Comparison of ENCODE assay signal across 9 cellular contexts in the genomic region with DNA sequence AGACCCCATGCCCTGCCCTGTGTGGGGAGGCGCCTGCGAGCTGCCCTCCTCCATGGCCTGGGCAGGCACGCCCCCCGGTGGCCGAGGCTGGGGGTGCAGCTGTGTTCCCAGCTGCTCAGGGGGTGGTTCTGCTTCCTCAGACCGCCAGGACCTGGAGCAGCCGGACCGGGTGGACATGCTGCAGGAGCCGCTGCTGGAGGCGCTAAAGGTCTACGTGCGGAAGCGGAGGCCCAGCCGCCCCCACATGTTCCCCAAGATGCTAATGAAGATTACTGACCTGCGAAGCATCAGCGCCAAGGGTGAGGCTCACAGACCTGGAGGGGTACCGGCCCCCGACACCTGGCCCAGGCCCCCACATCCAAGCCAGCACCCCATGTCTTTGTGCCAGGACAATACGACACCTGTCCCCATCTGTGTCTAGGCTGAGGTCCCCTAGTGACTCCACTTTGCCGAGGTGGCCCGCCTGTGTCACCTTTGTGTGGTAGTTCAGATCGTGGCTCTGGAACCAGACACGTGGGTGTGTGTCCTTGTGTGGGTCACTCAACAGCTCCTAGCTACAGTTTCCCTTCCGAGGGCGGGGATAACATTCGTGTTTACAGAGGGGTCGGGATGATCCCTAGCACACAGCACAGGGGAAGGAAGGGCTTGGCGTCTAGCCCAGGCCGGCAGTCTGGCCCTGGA. TPM values are rescaled to one million over a fixed set of nuclear protein-coding genes. Genes with fewer than 3 reads are reported as not detected.
DNase-seq lines count a peak whose midpoint lies in the region; ATAC-seq, FAIRE-seq and TF ChIP-seq lines count a peak whose summit lies in the region.
"Had no signal": no experiment of that assay in that cellular context is flagged by ENCODE, and none has a peak within 500 bp of the region (broad histone marks: within the 10 kb centered on the region; RNA-seq: fewer than 3 reads in every experiment).

No MANE protein-coding gene starts in this region.

- no peak for FAIRE-seq in astrocyte (lab: Jason Lieb, UNC)

- H2AFZ ChIP-seq in astrocyte (ENCODE audit: low read depth, low read length): no peak overlapping the region

- H3K27me3 ChIP-seq in astrocyte (ENCODE audit: insufficient read depth, low read length): no peaks in the 10 kb centered on the region

- H3K27ac Mint-ChIP-seq in astrocyte (ENCODE audit: unreplicated experiment): peak overlapping the region; percentile 83

- no peaks in the 10 kb centered on the region for H3K9me3 ChIP-seq in astrocyte (ENCODE audit: insufficient read depth, low read depth, low read length)

- ATAC-seq in HG03521 (IDR thresholded peaks at IDR 0.05; ENCODE audit: unreplicated experiment): no peak
- ATAC-seq in HG03097 (IDR thresholded peaks at IDR 0.05; ENCODE audit: low FRiP score, unreplicated experiment): no peak

- no peak overlapping the region for H3K27ac ChIP-seq in astrocyte (ENCODE audit: low read depth, low read length)

- H3K4me1 Mint-ChIP-seq in astrocyte (ENCODE audit: low read depth, unreplicated experiment): peaks cover 18% of the 10 kb centered on the region

- H3K27me3 Mint-ChIP-seq in astrocyte (ENCODE audit: low read depth, unreplicated experiment): no peaks in the 10 kb centered on the region

- peaks cover 46% of the 10 kb centered on the region for H4K20me1 ChIP-seq in astrocyte (ENCODE audit: insufficient read depth, low read length)

- H3K36me3 Mint-ChIP-seq in astrocyte (ENCODE audit: low read depth, unreplicated experiment): peaks cover 11% of the 10 kb centered on the region

- H3K79me2 ChIP-seq in astrocyte (ENCODE audit: insufficient read depth, low read length): peaks cover 9% of the 10 kb centered on the region

- peaks cover 5% of the 10 kb centered on the region for H3K4me1 ChIP-seq in astrocyte (ENCODE audit: insufficient read depth, low read length)

- H3K36me3 ChIP-seq in astrocyte (ENCODE audit: insufficient read depth, low read length): peaks cover 18% of the 10 kb centered on the region

- DNase-seq in D341Med (ENCODE audit: low spot score) (peak; percentile 95), HUDEP-2 (lab: John Stamatoyannopoulos, UW; ENCODE audit: unreplicated experiment in 76 of 76) (peak in 54 of 76 experiments; percentile 9 to 77 (median 48)), T-helper 22 cell (ENCODE audit: low read depth) (peak; percentile 43), astrocyte (ENCODE audit: low read depth) (no peak), iPS-NIHi11 (ENCODE audit: low spot score) (peak; percentile 94)
- peak; percentile 38 to 73 for DNase-seq in stimulated activated CD4-positive, alpha-beta T cell treated with anti-CD3 and anti-CD28 coated beads, Interleukin-15, amount 100 ng/mL, for 48 hours (ENCODE audit: low read depth in 2 of 2)

- H3K9ac ChIP-seq in astrocyte (ENCODE audit: low read length): no peak overlapping the region

- H3K4me3 ChIP-seq in astrocyte (ENCODE audit: insufficient read depth, low read depth, low read length): no peak overlapping the region

- no peak overlapping the region for H3K4me3 Mint-ChIP-seq in astrocyte (ENCODE audit: unreplicated experiment)

- no peak overlapping the region for H3K4me2 ChIP-seq in astrocyte (ENCODE audit: low read length)

- TF ChIP-seq CTCF in astrocyte (IDR thresholded peaks at IDR 0.05; ENCODE audit: insufficient read depth, low read depth, low read length): peak; percentile 53

- no peaks in the 10 kb centered on the region for H3K9me3 Mint-ChIP-seq in astrocyte (ENCODE audit: unreplicated experiment)

RNA-seq across cellular contexts. Expression of a gene that starts 9.3 kb away (rescaled TPM):
- 0.34 and 0.43 TPM in 2 replicates for total RNA-seq in astrocyte
- total RNA-seq: RPMI7951 had no signal

RNA-seq across cellular contexts. Expression of a gene that starts 46.3 kb away (rescaled TPM):
- total RNA-seq in astrocyte: 37.6 and 38.8 TPM in 2 replicates
